In the genomic region with DNA sequence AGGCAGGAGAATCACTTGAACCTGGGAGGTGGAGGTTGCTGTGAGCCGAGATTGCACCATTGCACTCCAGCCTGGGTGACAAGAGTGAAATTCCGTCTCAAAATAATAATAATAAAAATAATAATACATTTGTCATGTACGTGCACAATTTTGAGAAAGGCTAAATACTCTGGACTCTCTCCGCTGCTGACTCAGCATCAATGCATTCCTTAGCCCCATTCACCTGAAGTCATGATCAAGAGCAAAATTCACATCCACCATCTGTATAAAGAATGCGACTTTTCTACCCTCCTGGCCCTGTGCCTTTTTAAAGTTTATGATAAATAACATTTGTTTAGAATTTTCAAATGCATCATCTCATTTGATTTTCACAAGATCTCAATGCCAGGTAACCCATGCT, we compare ENCODE assay signal across 9 cellular contexts. TPM values are rescaled to one million over a fixed set of nuclear protein-coding genes. Genes with fewer than 3 reads are reported as not detected.
"Had no signal": no experiment of that assay in that cellular context is flagged by ENCODE, and none has a peak within 500 bp of the region (broad histone marks: within the 10 kb centered on the region; RNA-seq: fewer than 3 reads in every experiment).

No MANE protein-coding gene starts in this region.

- H3K9ac ChIP-seq: GM23248 had no signal

- H3K27ac ChIP-seq: GM23248, HL-60 had no signal

- FAIRE-seq: H54 had no signal

- H3K4me3 ChIP-seq: GM23248 had no signal

- H2AFZ ChIP-seq: GM23248 had no signal

- DNase-seq: GM23248, GOT3, H9, HCEC 1CT, KG1 had no signal

RNA-seq across cellular contexts. Expression of gene MAP1LC3C, which starts 35.5 kb away (rescaled TPM):
- total RNA-seq: GM23248, HT1080 had no signal
- polyA plus RNA-seq: IgD-negative memory B cell had no signal
